Comparison of ENCODE assay signal across 36 cellular contexts in genomic region chr15:54305138-54305537, GRCh38.
"Had no signal": no experiment of that assay in that cellular context is flagged by ENCODE, and none has a peak within 500 bp of the region (broad histone marks: within the 10 kb centered on the region; RNA-seq: fewer than 3 reads in every experiment).

No MANE protein-coding gene starts in this region.

- H3K4me3 Mint-ChIP-seq: activated CD4-positive, alpha-beta memory T cell treated with anti-CD3 and anti-CD28 coated beads for 36 hours; activated CD4-positive, alpha-beta T cell treated with anti-CD3 and anti-CD28 coated beads for 36 hours; activated CD4-positive, alpha-beta T cell treated with anti-CD3 and anti-CD28 coated beads, Interleukin-2, amount 10 ng/mL, durations not matched to agents 24 days and 14 days; activated CD8-positive, alpha-beta memory T cell treated with anti-CD3 and anti-CD28 coated beads, Interleukin-2, amount 10 ng/mL, durations not matched to agents 7 days and 5 days; activated CD8-positive, alpha-beta T cell treated with anti-CD3 and anti-CD28 coated beads, Interleukin-2, amount 10 ng/mL, durations not matched to agents 7 days and 5 days; activated naive CD4-positive, alpha-beta T cell treated with anti-CD3 and anti-CD28 coated beads for 36 hours; activated naive CD4-positive, alpha-beta T cell treated with anti-CD3 and anti-CD28 coated beads, Interleukin-2, amount 50 U/mL, for 24 hours; activated naive CD8-positive, alpha-beta T cell treated with anti-CD3 and anti-CD28 coated beads for 36 hours; activated naive CD8-positive, alpha-beta T cell treated with anti-CD3 and anti-CD28 coated beads, Interleukin-2, amount 50 U/mL, for 24 hours; activated T-helper 1 cell treated with anti-CD3 and anti-CD28 coated beads, Interleukin-12 subunit alpha, Interleukin-12 subunit beta, Interleukin-2, Interleukin-4 antibody, amounts not matched to agents 30 ng/mL and 10 ng/mL and 1 ng/mL, durations not matched to agents 14 hours and 24 hours and 36 hours; brain; T-helper 2 cell treated with Interferon-gamma antibody and Interleukin-4, amounts not matched to agents 5 μg/mL and 100 μg/mL, for 36 hours had no signal

- H3K36me3 ChIP-seq: adrenal gland, breast epithelium, cardiac muscle cell, colonic mucosa, esophagus squamous epithelium, gastroesophageal sphincter, heart right ventricle, WERI-Rb-1 had no signal

- H3K4me2 ChIP-seq: hepatocyte had no signal

- DNase-seq: activated CD4-positive, alpha-beta memory T cell treated with anti-CD3 and anti-CD28 coated beads for 36 hours; activated CD4-positive, alpha-beta T cell treated with anti-CD3 and anti-CD28 coated beads for 36 hours; activated CD4-positive, alpha-beta T cell treated with anti-CD3 and anti-CD28 coated beads, Interleukin-2, amount 10 ng/mL, durations not matched to agents 24 days and 14 days; activated CD4-positive, CD25-positive, alpha-beta regulatory T cell; activated CD4-positive, CD25-positive, alpha-beta regulatory T cell treated with anti-CD3 and anti-CD28 coated beads, Interleukin-2, amount 50 U/mL, for 72 hours; activated CD8-positive, alpha-beta memory T cell treated with anti-CD3 and anti-CD28 coated beads, Interleukin-2, amount 10 ng/mL, durations not matched to agents 7 days and 5 days; activated CD8-positive, alpha-beta memory T cell treated with anti-CD3 and anti-CD28 coated beads, Interleukin-2, amount 50 U/mL, for 4 hours; activated CD8-positive, alpha-beta T cell treated with anti-CD3 and anti-CD28 coated beads, Interleukin-2, amount 10 ng/mL, durations not matched to agents 7 days and 5 days; activated effector memory CD4-positive, alpha-beta T cell treated with anti-CD3 and anti-CD28 coated beads, Interleukin-2, amount 50 U/mL, for 16 hours; activated naive CD4-positive, alpha-beta T cell treated with anti-CD3 and anti-CD28 coated beads for 36 hours; activated naive CD8-positive, alpha-beta T cell treated with anti-CD3 and anti-CD28 coated beads for 36 hours; activated naive CD8-positive, alpha-beta T cell treated with anti-CD3 and anti-CD28 coated beads, Interleukin-2, amount 50 U/mL, for 24 hours; activated T-cell treated with anti-CD3 and anti-CD28 coated beads, Interleukin-2, amount 50 U/mL, for 1 hour; activated T-cell treated with anti-CD3 and anti-CD28 coated beads, Interleukin-2, amount 50 U/mL, for 48 hours; adrenal gland; amygdala; aorta; central memory CD4-positive, alpha-beta T cell; cerebellar nuclear complex; colonic mucosa; effector CD8-positive, alpha-beta T cell; esophagus squamous epithelium; foreskin melanocyte; heart right ventricle; T1000; WERI-Rb-1 had no signal

- H3K27ac ChIP-seq: adrenal gland, breast epithelium, cardiac muscle cell, colonic mucosa, epithelial cell of prostate, esophagus squamous epithelium, gastroesophageal sphincter, heart right ventricle, hepatocyte, WERI-Rb-1 had no signal

- H3K9me3 ChIP-seq: adrenal gland, breast epithelium, colonic mucosa, esophagus squamous epithelium, gastroesophageal sphincter had no signal

- H3K36me3 Mint-ChIP-seq: activated CD4-positive, alpha-beta memory T cell treated with anti-CD3 and anti-CD28 coated beads for 36 hours; activated CD8-positive, alpha-beta memory T cell treated with anti-CD3 and anti-CD28 coated beads, Interleukin-2, amount 10 ng/mL, durations not matched to agents 7 days and 5 days; activated naive CD4-positive, alpha-beta T cell treated with anti-CD3 and anti-CD28 coated beads, Interleukin-2, amount 50 U/mL, for 24 hours; activated naive CD8-positive, alpha-beta T cell treated with anti-CD3 and anti-CD28 coated beads for 36 hours; brain had no signal

- H3K4me3 ChIP-seq: adrenal gland, breast epithelium, cardiac muscle cell, colonic mucosa, esophagus squamous epithelium, gastroesophageal sphincter, heart right ventricle, hepatocyte had no signal

- H3K27ac Mint-ChIP-seq: activated CD4-positive, alpha-beta memory T cell treated with anti-CD3 and anti-CD28 coated beads for 36 hours; activated CD4-positive, alpha-beta T cell treated with anti-CD3 and anti-CD28 coated beads for 36 hours; activated CD4-positive, alpha-beta T cell treated with anti-CD3 and anti-CD28 coated beads, Interleukin-2, amount 10 ng/mL, durations not matched to agents 24 days and 14 days; activated CD8-positive, alpha-beta memory T cell treated with anti-CD3 and anti-CD28 coated beads, Interleukin-2, amount 10 ng/mL, durations not matched to agents 7 days and 5 days; activated CD8-positive, alpha-beta T cell treated with anti-CD3 and anti-CD28 coated beads, Interleukin-2, amount 10 ng/mL, durations not matched to agents 7 days and 5 days; activated naive CD4-positive, alpha-beta T cell treated with anti-CD3 and anti-CD28 coated beads for 36 hours; activated naive CD4-positive, alpha-beta T cell treated with anti-CD3 and anti-CD28 coated beads, Interleukin-2, amount 50 U/mL, for 24 hours; activated naive CD8-positive, alpha-beta T cell treated with anti-CD3 and anti-CD28 coated beads for 36 hours; activated naive CD8-positive, alpha-beta T cell treated with anti-CD3 and anti-CD28 coated beads, Interleukin-2, amount 50 U/mL, for 24 hours; activated T-helper 1 cell treated with anti-CD3 and anti-CD28 coated beads, Interleukin-12 subunit alpha, Interleukin-12 subunit beta, Interleukin-2, Interleukin-4 antibody, amounts not matched to agents 30 ng/mL and 10 ng/mL and 1 ng/mL, durations not matched to agents 14 hours and 24 hours and 36 hours; activated T-helper 2 cell treated with anti-CD3 and anti-CD28 coated beads, Interferon-gamma antibody, Interleukin-2, Interleukin-4, amounts not matched to agents 10 μg/mL and 5 μg/mL and 100 μg/mL, durations not matched to agents 14 hours and 24 hours and 36 hours; brain; T-helper 2 cell treated with Interferon-gamma antibody and Interleukin-4, amounts not matched to agents 5 μg/mL and 100 μg/mL, for 36 hours had no signal

- ATAC-seq: activated CD4-positive, alpha-beta T cell treated with anti-CD3 and anti-CD28 coated beads for 36 hours; activated CD8-positive, alpha-beta memory T cell treated with anti-CD3 and anti-CD28 coated beads, Interleukin-2, amount 10 ng/mL, durations not matched to agents 7 days and 5 days; activated CD8-positive, alpha-beta T cell treated with anti-CD3 and anti-CD28 coated beads, Interleukin-2, amount 10 ng/mL, durations not matched to agents 7 days and 5 days; activated naive CD8-positive, alpha-beta T cell treated with anti-CD3 and anti-CD28 coated beads, Interleukin-2, amount 50 U/mL, for 24 hours; gastroesophageal sphincter; heart right ventricle had no signal

- H3K4me1 ChIP-seq: adrenal gland, breast epithelium, colonic mucosa, esophagus squamous epithelium, gastroesophageal sphincter, heart right ventricle had no signal

- H3K79me2 ChIP-seq: hepatocyte had no signal

- H3K9me3 Mint-ChIP-seq: activated CD4-positive, alpha-beta T cell treated with anti-CD3 and anti-CD28 coated beads, Interleukin-2, amount 10 ng/mL, durations not matched to agents 24 days and 14 days; activated naive CD4-positive, alpha-beta T cell treated with anti-CD3 and anti-CD28 coated beads, Interleukin-2, amount 50 U/mL, for 24 hours; activated naive CD8-positive, alpha-beta T cell treated with anti-CD3 and anti-CD28 coated beads, Interleukin-2, amount 50 U/mL, for 24 hours; activated T-helper 1 cell treated with anti-CD3 and anti-CD28 coated beads, Interleukin-12 subunit alpha, Interleukin-12 subunit beta, Interleukin-2, Interleukin-4 antibody, amounts not matched to agents 30 ng/mL and 10 ng/mL and 1 ng/mL, durations not matched to agents 14 hours and 24 hours and 36 hours; activated T-helper 2 cell treated with anti-CD3 and anti-CD28 coated beads, Interferon-gamma antibody, Interleukin-2, Interleukin-4, amounts not matched to agents 10 μg/mL and 5 μg/mL and 100 μg/mL, durations not matched to agents 14 hours and 24 hours and 36 hours; T-helper 2 cell treated with Interferon-gamma antibody and Interleukin-4, amounts not matched to agents 5 μg/mL and 100 μg/mL, for 36 hours had no signal

- H3K4me1 Mint-ChIP-seq: activated CD4-positive, alpha-beta T cell treated with anti-CD3 and anti-CD28 coated beads for 36 hours; activated CD4-positive, alpha-beta T cell treated with anti-CD3 and anti-CD28 coated beads, Interleukin-2, amount 10 ng/mL, durations not matched to agents 24 days and 14 days; activated CD8-positive, alpha-beta memory T cell treated with anti-CD3 and anti-CD28 coated beads, Interleukin-2, amount 10 ng/mL, durations not matched to agents 7 days and 5 days; activated naive CD4-positive, alpha-beta T cell treated with anti-CD3 and anti-CD28 coated beads, Interleukin-2, amount 50 U/mL, for 24 hours; activated naive CD8-positive, alpha-beta T cell treated with anti-CD3 and anti-CD28 coated beads for 36 hours; activated naive CD8-positive, alpha-beta T cell treated with anti-CD3 and anti-CD28 coated beads, Interleukin-2, amount 50 U/mL, for 24 hours; brain had no signal

- H3K27me3 Mint-ChIP-seq: activated CD4-positive, alpha-beta memory T cell treated with anti-CD3 and anti-CD28 coated beads for 36 hours; activated CD4-positive, alpha-beta T cell treated with anti-CD3 and anti-CD28 coated beads for 36 hours; activated CD4-positive, alpha-beta T cell treated with anti-CD3 and anti-CD28 coated beads, Interleukin-2, amount 10 ng/mL, durations not matched to agents 24 days and 14 days; activated CD8-positive, alpha-beta memory T cell treated with anti-CD3 and anti-CD28 coated beads, Interleukin-2, amount 10 ng/mL, durations not matched to agents 7 days and 5 days; activated naive CD8-positive, alpha-beta T cell treated with anti-CD3 and anti-CD28 coated beads for 36 hours; activated naive CD8-positive, alpha-beta T cell treated with anti-CD3 and anti-CD28 coated beads, Interleukin-2, amount 50 U/mL, for 24 hours; brain had no signal

- H2AFZ ChIP-seq: hepatocyte had no signal

- H3K27me3 ChIP-seq: adrenal gland, breast epithelium, cardiac muscle cell, colonic mucosa, esophagus squamous epithelium, gastroesophageal sphincter, heart right ventricle, hepatocyte had no signal
